ENCODE assay signal across 17 cellular contexts in the genomic region with DNA sequence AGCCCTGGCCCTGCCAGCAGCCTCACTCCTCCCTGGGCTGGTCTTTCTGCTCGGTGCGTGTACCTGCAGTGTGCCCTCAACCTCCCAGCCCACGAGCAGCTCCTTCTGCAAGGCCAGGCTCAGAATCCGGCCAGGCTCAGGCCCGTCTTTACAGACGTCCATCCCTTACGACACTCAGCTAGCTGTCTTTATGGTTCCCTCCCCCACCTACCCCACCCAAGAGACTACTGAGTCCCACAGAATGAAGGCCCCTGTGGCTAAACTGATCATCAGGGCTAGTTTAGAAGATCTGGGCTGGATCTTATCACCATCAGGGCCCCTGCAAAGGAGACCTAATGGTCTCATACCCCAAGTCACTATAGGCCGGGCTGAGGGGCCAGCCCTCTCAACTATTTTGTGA. TPM values are rescaled to one million over a fixed set of nuclear protein-coding genes. Genes with fewer than 3 reads are reported as not detected.
DNase-seq lines count a peak whose midpoint lies in the region; ATAC-seq and TF ChIP-seq lines count a peak whose summit lies in the region.
"Had no signal": no experiment of that assay in that cellular context is flagged by ENCODE, and none has a peak within 500 bp of the region (broad histone marks: within the 10 kb centered on the region; RNA-seq: fewer than 3 reads in every experiment).

No MANE protein-coding gene starts in this region.

- no peak overlapping the region for H3K4me3 ChIP-seq in HEK293 (ENCODE audit: low read depth, low read length)
- H3K4me3 ChIP-seq: BLaER1 treated with 17β-estradiol and CSF1 and Interleukin-3, amounts not matched to agents 10 nM and 100 nM; GM12878 had no signal

- no peaks in the 10 kb centered on the region for H3K4me1 ChIP-seq in HEK293 (ENCODE audit: control insufficient read depth, insufficient read depth, low read length)

- no peak overlapping the region for H3K4me3 Mint-ChIP-seq in activated CD8-positive, alpha-beta T cell treated with anti-CD3 and anti-CD28 coated beads for 36 hours
- no peak overlapping the region for H3K4me3 Mint-ChIP-seq in activated CD8-positive, alpha-beta T cell treated with anti-CD3 and anti-CD28 coated beads, Interleukin-2, amount 10 ng/mL, durations not matched to agents 7 days and 5 days
- H3K4me3 Mint-ChIP-seq in dendritic cell treated with granulocyte-macrophage colony-stimulating factor and Interleukin-4, amounts not matched to agents 40 ng/mL and 50 ng/mL, for 4 days, result no peak overlapping the region
- no peak overlapping the region for H3K4me3 Mint-ChIP-seq in stimulated activated effector memory CD8-positive, alpha-beta T cell treated with anti-CD3 and anti-CD28 coated beads, Interleukin-12 subunit alpha, Interleukin-12 subunit beta, amount 100 ng/mL, for 72 hours
- H3K4me3 Mint-ChIP-seq: CD4-positive, CD25-positive, alpha-beta regulatory T cell had no signal

- ATAC-seq in activated CD8-positive, alpha-beta T cell treated with anti-CD3 and anti-CD28 coated beads for 36 hours, result peak; percentile 24
- no peak for ATAC-seq in activated CD8-positive, alpha-beta T cell treated with anti-CD3 and anti-CD28 coated beads, Interleukin-2, amount 10 ng/mL, durations not matched to agents 7 days and 5 days
- no peak for ATAC-seq in stimulated activated effector memory CD8-positive, alpha-beta T cell treated with anti-CD3 and anti-CD28 coated beads, Interleukin-12 subunit alpha, Interleukin-12 subunit beta, amount 100 ng/mL, for 72 hours
- ATAC-seq in GM19397 (IDR thresholded peaks at IDR 0.05; ENCODE audit: unreplicated experiment) (no peak), GM19035 (IDR thresholded peaks at IDR 0.05; ENCODE audit: unreplicated experiment) (no peak)
- ATAC-seq: GM12878 had no signal

- H3K9me3 Mint-ChIP-seq in activated CD8-positive, alpha-beta T cell treated with anti-CD3 and anti-CD28 coated beads for 36 hours, result no peaks in the 10 kb centered on the region
- H3K9me3 Mint-ChIP-seq in activated CD8-positive, alpha-beta T cell treated with anti-CD3 and anti-CD28 coated beads, Interleukin-2, amount 10 ng/mL, durations not matched to agents 7 days and 5 days (ENCODE audit: insufficient read depth), result no peaks in the 10 kb centered on the region
- no peaks in the 10 kb centered on the region for H3K9me3 Mint-ChIP-seq in dendritic cell treated with granulocyte-macrophage colony-stimulating factor and Interleukin-4, amounts not matched to agents 40 ng/mL and 50 ng/mL, for 4 days
- no peaks in the 10 kb centered on the region for H3K9me3 Mint-ChIP-seq in stimulated activated effector memory CD8-positive, alpha-beta T cell treated with anti-CD3 and anti-CD28 coated beads, Interleukin-12 subunit alpha, Interleukin-12 subunit beta, amount 100 ng/mL, for 72 hours
- H3K9me3 Mint-ChIP-seq: CD4-positive, CD25-positive, alpha-beta regulatory T cell had no signal

- H3K27me3 Mint-ChIP-seq in activated CD8-positive, alpha-beta T cell treated with anti-CD3 and anti-CD28 coated beads for 36 hours, result no peaks in the 10 kb centered on the region
- no peaks in the 10 kb centered on the region for H3K27me3 Mint-ChIP-seq in activated CD8-positive, alpha-beta T cell treated with anti-CD3 and anti-CD28 coated beads, Interleukin-2, amount 10 ng/mL, durations not matched to agents 7 days and 5 days (ENCODE audit: low read depth)
- no peaks in the 10 kb centered on the region for H3K27me3 Mint-ChIP-seq in dendritic cell treated with granulocyte-macrophage colony-stimulating factor and Interleukin-4, amounts not matched to agents 40 ng/mL and 50 ng/mL, for 4 days

- no peaks in the 10 kb centered on the region for H3K36me3 Mint-ChIP-seq in activated CD8-positive, alpha-beta T cell treated with anti-CD3 and anti-CD28 coated beads for 36 hours (ENCODE audit: low read depth)
- no peaks in the 10 kb centered on the region for H3K36me3 Mint-ChIP-seq in activated CD8-positive, alpha-beta T cell treated with anti-CD3 and anti-CD28 coated beads, Interleukin-2, amount 10 ng/mL, durations not matched to agents 7 days and 5 days (ENCODE audit: low read depth)
- peaks cover 81% of the 10 kb centered on the region for H3K36me3 Mint-ChIP-seq in dendritic cell treated with granulocyte-macrophage colony-stimulating factor and Interleukin-4, amounts not matched to agents 40 ng/mL and 50 ng/mL, for 4 days (ENCODE audit: low read depth)
- peaks cover 5% of the 10 kb centered on the region for H3K36me3 Mint-ChIP-seq in stimulated activated effector memory CD8-positive, alpha-beta T cell treated with anti-CD3 and anti-CD28 coated beads, Interleukin-12 subunit alpha, Interleukin-12 subunit beta, amount 100 ng/mL, for 72 hours
- H3K36me3 Mint-ChIP-seq: CD4-positive, CD25-positive, alpha-beta regulatory T cell had no signal

- TF ChIP-seq CTCF in activated CD8-positive, alpha-beta T cell treated with anti-CD3 and anti-CD28 coated beads for 36 hours (IDR thresholded peaks at IDR 0.05), result no peak
- TF ChIP-seq CTCF in HEK293 (tag by site-specific recombination; IDR thresholded peaks at IDR 0.05), result no peak

- CTCF ChIA-PET in activated CD8-positive, alpha-beta T cell treated with anti-CD3 and anti-CD28 coated beads for 36 hours (lab: Charles Lee), result interaction anchor here (1.9 kb wide), 1 partner anchor 13 kb away, joined by 7 read pairs; no protein-coding TSS in a partner anchor
- CTCF ChIA-PET in activated CD8-positive, alpha-beta T cell treated with anti-CD3 and anti-CD28 coated beads, Interleukin-2, amount 10 ng/mL, durations not matched to agents 7 days and 5 days (lab: Charles Lee), result interaction anchor here (0.7 kb wide), 1 partner anchor 13 kb away, joined by 3 read pairs; no protein-coding TSS in a partner anchor
- CTCF ChIA-PET in HEK293 (lab: Yijun Ruan, JAX), result interaction anchor here (5.7 kb wide), 1 partner anchor 12 kb away, joined by 45 read pairs; no protein-coding TSS in a partner anchor

- 0 out of 2 replicates have a peak overlapping the region, but pooled peaks have one; percentile 5 for H3K27ac ChIP-seq in HEK293 (ENCODE audit: extremely low read depth, low read depth, low read length)
- H3K27ac ChIP-seq: 22Rv1; BLaER1 treated with 17β-estradiol and CSF1 and Interleukin-3, amounts not matched to agents 10 nM and 100 nM had no signal

- no peaks in the 10 kb centered on the region for H3K9me3 ChIP-seq in HEK293 (ENCODE audit: control insufficient read depth, insufficient read depth, low read depth, low read length)

- H3K4me1 Mint-ChIP-seq in activated CD8-positive, alpha-beta T cell treated with anti-CD3 and anti-CD28 coated beads for 36 hours (ENCODE audit: low read depth), result no peaks in the 10 kb centered on the region
- H3K4me1 Mint-ChIP-seq in activated CD8-positive, alpha-beta T cell treated with anti-CD3 and anti-CD28 coated beads, Interleukin-2, amount 10 ng/mL, durations not matched to agents 7 days and 5 days (ENCODE audit: low read depth), result peaks cover 3% of the 10 kb centered on the region
- H3K4me1 Mint-ChIP-seq in dendritic cell treated with granulocyte-macrophage colony-stimulating factor and Interleukin-4, amounts not matched to agents 40 ng/mL and 50 ng/mL, for 4 days (ENCODE audit: low read depth), result peaks cover 13% of the 10 kb centered on the region
- H3K4me1 Mint-ChIP-seq in stimulated activated effector memory CD8-positive, alpha-beta T cell treated with anti-CD3 and anti-CD28 coated beads, Interleukin-12 subunit alpha, Interleukin-12 subunit beta, amount 100 ng/mL, for 72 hours, result no peaks in the 10 kb centered on the region
- H3K4me1 Mint-ChIP-seq: CD4-positive, CD25-positive, alpha-beta regulatory T cell had no signal

- POLR2A ChIA-PET in activated CD8-positive, alpha-beta T cell treated with anti-CD3 and anti-CD28 coated beads for 36 hours (lab: Charles Lee), result interaction anchor here (1.4 kb wide), 1 partner anchor 13 kb away, joined by 4 read pairs; no protein-coding TSS in a partner anchor
- POLR2A ChIA-PET in activated CD8-positive, alpha-beta T cell treated with anti-CD3 and anti-CD28 coated beads, Interleukin-2, amount 10 ng/mL, durations not matched to agents 7 days and 5 days (lab: Charles Lee), result interaction anchor here (1.1 kb wide), 1 partner anchor 8 kb away, joined by 3 read pairs; no protein-coding TSS in a partner anchor
- POLR2A ChIA-PET in HEK293 (lab: Yijun Ruan, JAX), result interaction anchor here (1.3 kb wide), 2 partner anchors 93 to 134 kb away, joined by 3 to 4 read pairs; a partner anchor contains a TSS

- no peak overlapping the region for H3K27ac Mint-ChIP-seq in activated CD8-positive, alpha-beta T cell treated with anti-CD3 and anti-CD28 coated beads for 36 hours
- no peak overlapping the region for H3K27ac Mint-ChIP-seq in activated CD8-positive, alpha-beta T cell treated with anti-CD3 and anti-CD28 coated beads, Interleukin-2, amount 10 ng/mL, durations not matched to agents 7 days and 5 days
- peak overlapping the region; percentile 62 for H3K27ac Mint-ChIP-seq in dendritic cell treated with granulocyte-macrophage colony-stimulating factor and Interleukin-4, amounts not matched to agents 40 ng/mL and 50 ng/mL, for 4 days
- H3K27ac Mint-ChIP-seq in stimulated activated effector memory CD8-positive, alpha-beta T cell treated with anti-CD3 and anti-CD28 coated beads, Interleukin-12 subunit alpha, Interleukin-12 subunit beta, amount 100 ng/mL, for 72 hours, result peak overlapping the region; percentile 76
- H3K27ac Mint-ChIP-seq: CD4-positive, CD25-positive, alpha-beta regulatory T cell had no signal

- DNase-seq in activated CD8-positive, alpha-beta T cell treated with anti-CD3 and anti-CD28 coated beads for 36 hours, result no peak
- DNase-seq in activated CD8-positive, alpha-beta T cell treated with anti-CD3 and anti-CD28 coated beads, Interleukin-2, amount 10 ng/mL, durations not matched to agents 7 days and 5 days, result no peak
- DNase-seq in stimulated activated effector memory CD8-positive, alpha-beta T cell treated with anti-CD3 and anti-CD28 coated beads, Interleukin-12 subunit alpha, Interleukin-12 subunit beta, amount 100 ng/mL, for 72 hours (ENCODE audit: low spot score in 2 of 2), result no peak
- DNase-seq in AG08396 (ENCODE audit: low spot score), result no peak
- DNase-seq: CD4-positive, CD25-positive, alpha-beta regulatory T cell; GOT3; HCEC 1CT; KBM-7 had no signal

- peaks cover 0 to 16% of the 10 kb centered on the region in 2 experiments; a peak in 2 of 3 replicates for H3K36me3 ChIP-seq in HEK293 (ENCODE audit: control insufficient read depth in 2 of 2, insufficient read depth in 1 of 2, low read length in 2 of 2)

- intact Hi-C loops in activated CD8-positive, alpha-beta T cell treated with anti-CD3 and anti-CD28 coated beads for 36 hours (cut with micrococcal nuclease), result no loop called here
- intact Hi-C loops in dendritic cell treated with granulocyte-macrophage colony-stimulating factor and Interleukin-4, amounts not matched to agents 40 ng/mL and 50 ng/mL, for 4 days (cut with micrococcal nuclease), result no loop called here

RNA-seq across cellular contexts. Expression of a gene that starts 10.7 kb away (rescaled TPM):
- not detected for total RNA-seq in activated CD8-positive, alpha-beta T cell treated with anti-CD3 and anti-CD28 coated beads for 36 hours
- under 1 TPM in 1 of 2 experiments, not detected in 1; 0.26 TPM for total RNA-seq in activated CD8-positive, alpha-beta T cell treated with anti-CD3 and anti-CD28 coated beads, Interleukin-2, amount 10 ng/mL, durations not matched to agents 7 days and 5 days
- total RNA-seq: A673, G401 had no signal

RNA-seq across cellular contexts. Expression of a gene that starts 25.3 kb away (rescaled TPM):
- total RNA-seq in activated CD8-positive, alpha-beta T cell treated with anti-CD3 and anti-CD28 coated beads for 36 hours, result 10 to 100 TPM; 32.6 to 33.1 TPM
- 10 to 100 TPM; 21.9 to 26.7 TPM for total RNA-seq in activated CD8-positive, alpha-beta T cell treated with anti-CD3 and anti-CD28 coated beads, Interleukin-2, amount 10 ng/mL, durations not matched to agents 7 days and 5 days

RNA-seq across cellular contexts. Expression of a gene that starts 30.6 kb away (rescaled TPM):
- total RNA-seq in activated CD8-positive, alpha-beta T cell treated with anti-CD3 and anti-CD28 coated beads for 36 hours, result 1 to 10 TPM; 5.1 to 5.8 TPM
- 1 to 10 TPM; 7.3 to 7.5 TPM for total RNA-seq in activated CD8-positive, alpha-beta T cell treated with anti-CD3 and anti-CD28 coated beads, Interleukin-2, amount 10 ng/mL, durations not matched to agents 7 days and 5 days

RNA-seq across cellular contexts. Expression of a gene that starts 34.5 kb away (rescaled TPM):
- total RNA-seq in activated CD8-positive, alpha-beta T cell treated with anti-CD3 and anti-CD28 coated beads for 36 hours, result 10 to 100 TPM; 46.4 to 47.1 TPM
- 10 to 100 TPM; 31.1 to 32.7 TPM for total RNA-seq in activated CD8-positive, alpha-beta T cell treated with anti-CD3 and anti-CD28 coated beads, Interleukin-2, amount 10 ng/mL, durations not matched to agents 7 days and 5 days

RNA-seq across cellular contexts. Expression of a gene that starts 40.1 kb away (rescaled TPM):
- not detected for total RNA-seq in activated CD8-positive, alpha-beta T cell treated with anti-CD3 and anti-CD28 coated beads for 36 hours
- total RNA-seq in activated CD8-positive, alpha-beta T cell treated with anti-CD3 and anti-CD28 coated beads, Interleukin-2, amount 10 ng/mL, durations not matched to agents 7 days and 5 days, result under 1 TPM in 1 of 2 experiments, not detected in 1; 0.34 TPM
- total RNA-seq: A673, GM12878 had no signal

Comparison
In these comparisons a context has a peak if more than half of its experiments do, and no peak if none do; other contexts are left out.
1. H3K27ac Mint-ChIP-seq: peak in dendritic cell treated with granulocyte-macrophage colony-stimulating factor and Interleukin-4, amounts not matched to agents 40 ng/mL and 50 ng/mL, for 4 days (single experiment) and stimulated activated effector memory CD8-positive, alpha-beta T cell treated with anti-CD3 and anti-CD28 coated beads, Interleukin-12 subunit alpha, Interleukin-12 subunit beta, amount 100 ng/mL, for 72 hours (single experiment); none in activated CD8-positive, alpha-beta T cell treated with anti-CD3 and anti-CD28 coated beads for 36 hours (single experiment) and activated CD8-positive, alpha-beta T cell treated with anti-CD3 and anti-CD28 coated beads, Interleukin-2, amount 10 ng/mL, durations not matched to agents 7 days and 5 days (single experiment).